1 cellular context compared by ENCODE assay signal in genomic region chr3:107524214-107525100, GRCh38.
TF ChIP-seq lines count a peak whose summit lies in the region.

No MANE protein-coding gene starts in this region.

TF ChIP-seq in H1, 55 proteins besides CTCF, POLR2A, EP300 and RAD21 (continued from another document):
- 0 out of 4 replicates have a peak, but pooled peaks of 1 of the 2 experiments have one; percentile 11 for TF ChIP-seq HDAC2 (IDR thresholded peaks at IDR 0.05; ENCODE audit: borderline replicate concordance in 1 of 2, low read depth in 2 of 2, low read length in 2 of 2)
- TF ChIP-seq KDM1A (IDR thresholded peaks at IDR 0.05; ENCODE audit: borderline replicate concordance, low read length) = no peak
